ENCODE assay signal across 11 cellular contexts in genomic region chr6:4359108-4359710, GRCh38.
A peak's percentile ranks its signal among the peaks of the same experiment; 100 is the strongest.
DNase-seq lines count a peak whose midpoint lies in the region; ATAC-seq and TF ChIP-seq lines count a peak whose summit lies in the region.
"Had no signal": no experiment of that assay in that cellular context is flagged by ENCODE, and none has a peak within 500 bp of the region (broad histone marks: within the 10 kb centered on the region; RNA-seq: fewer than 3 reads in every experiment).

No MANE protein-coding gene starts in this region.

- intact Hi-C loops in psoas muscle (cut with DNase I) (loop anchor here in 1 of 2 donors (10.0 kb wide), 2 partner anchors 74 to 416 kb away; partner anchors contain the start of gene CDYL), Caco-2 (cut with micrococcal nuclease; ENCODE audit: unreplicated experiment) (no loop called here)

- H3K27ac ChIP-seq in adipose tissue (ENCODE audit: low read depth, low read length), result peak overlapping the region; percentile 69
- peak overlapping the region; percentile 81 to 87 (median 85) for H3K27ac ChIP-seq in gastroesophageal sphincter
- peak overlapping the region; percentile 99 for H3K27ac ChIP-seq in psoas muscle

- DNase-seq in AG08395 (ENCODE audit: low spot score) (peak; percentile 7), psoas muscle (no peak), Caco-2 (no peak), NCI-H1417 (lab: John Stamatoyannopoulos, UW) (no peak)
- no peak for DNase-seq in effector CD4-positive, alpha-beta T cell
- DNase-seq: NCI-H1048 had no signal

- no peak for TF ChIP-seq POLR2A in gastroesophageal sphincter (IDR thresholded peaks at IDR 0.05)

- H3K4me3 Mint-ChIP-seq in Caco-2 (ENCODE audit: unreplicated experiment), result no peak overlapping the region
- H3K4me3 Mint-ChIP-seq: WTC11 had no signal

- ATAC-seq in gastroesophageal sphincter (peak; percentile 7), psoas muscle (peak; percentile 2 to 47 (median 14)), HG02588 (IDR thresholded peaks at IDR 0.05; ENCODE audit: unreplicated experiment) (no peak)

- TF ChIP-seq CTCF in gastroesophageal sphincter (IDR thresholded peaks at IDR 0.05) (no peak), psoas muscle (IDR thresholded peaks at IDR 0.05) (no peak), Caco-2 (IDR thresholded peaks at IDR 0.05; ENCODE audit: insufficient read depth in 1 of 2, low read depth in 1 of 2, low read length in 1 of 2, severe bottlenecking in 1 of 2, unreplicated experiment in 1 of 2) (no peak)

- no peaks in the 10 kb centered on the region for H3K36me3 ChIP-seq in gastroesophageal sphincter
- no peaks in the 10 kb centered on the region for H3K36me3 ChIP-seq in psoas muscle (ENCODE audit: insufficient read depth in 1 of 2, low read depth in 1 of 2)
- no peaks in the 10 kb centered on the region for H3K36me3 ChIP-seq in Caco-2 (ENCODE audit: control insufficient read depth, insufficient read depth, low read length)
- H3K36me3 ChIP-seq: BE2C had no signal

- H3K27me3 ChIP-seq in gastroesophageal sphincter, result no peaks in the 10 kb centered on the region
- H3K27me3 ChIP-seq in psoas muscle (ENCODE audit: insufficient read depth in 3 of 3, low read length in 2 of 3), result no peaks in the 10 kb centered on the region
- no peaks in the 10 kb centered on the region for H3K27me3 ChIP-seq in Caco-2 (replicated peaks; ENCODE audit: control insufficient read depth, insufficient read depth, low read length)
- H3K27me3 ChIP-seq: BE2C had no signal

- no peaks in the 10 kb centered on the region for H3K36me3 Mint-ChIP-seq in Caco-2 (ENCODE audit: insufficient read depth, unreplicated experiment)
- H3K36me3 Mint-ChIP-seq: WTC11 had no signal

- H3K27ac Mint-ChIP-seq in Caco-2 (ENCODE audit: unreplicated experiment), result no peak overlapping the region
- H3K27ac Mint-ChIP-seq: WTC11 had no signal

- H3K4me1 ChIP-seq in gastroesophageal sphincter, result peaks cover 0 to 16% (median 0%) of the 10 kb centered on the region in 3 donors
- H3K4me1 ChIP-seq in psoas muscle, result peaks cover 11% of the 10 kb centered on the region
- no peaks in the 10 kb centered on the region for H3K4me1 ChIP-seq in Caco-2
- H3K4me1 ChIP-seq: BE2C had no signal

- peaks cover 9% of the 10 kb centered on the region for H3K9me3 Mint-ChIP-seq in Caco-2 (ENCODE audit: unreplicated experiment)

- TF ChIP-seq EP300 in gastroesophageal sphincter (IDR thresholded peaks at IDR 0.05), result no peak

- WGBS in adipose tissue, 3 donors, result 69 to 75% (median 75%) methylated on average over 7 of the region's 7 CpGs
- 53 to 87% methylated on average over 4 to 5 of the region's 7 CpGs for WGBS in gastroesophageal sphincter (ENCODE audit: low coverage in 1 of 2), 2 donors
- WGBS in psoas muscle, 3 donors, result 40 to 63% (median 41%) methylated on average over 7 of the region's 7 CpGs

- POLR2A ChIA-PET in Caco-2 (lab: Charles Lee), result no interaction called here

- H3K27me3 Mint-ChIP-seq in Caco-2 (ENCODE audit: insufficient read depth, unreplicated experiment), result no peaks in the 10 kb centered on the region

- H3K4me1 Mint-ChIP-seq in Caco-2 (ENCODE audit: low read depth, unreplicated experiment), result no peaks in the 10 kb centered on the region

- CTCF ChIA-PET in Caco-2 (lab: Charles Lee), result no interaction called here

- H3K9me3 ChIP-seq in gastroesophageal sphincter (no peaks in the 10 kb centered on the region), psoas muscle (no peaks in the 10 kb centered on the region), Caco-2 (no peaks in the 10 kb centered on the region)
- H3K9me3 ChIP-seq: BE2C had no signal

- no peak overlapping the region for H3K4me3 ChIP-seq in gastroesophageal sphincter
- H3K4me3 ChIP-seq in psoas muscle, result peak overlapping the region; percentile 53
- H3K4me3 ChIP-seq in Caco-2 (ENCODE audit: low read depth, low read length), result no peak overlapping the region

- BruUV-seq in Caco-2 (replicated peaks; lab: Mats Ljungman, UMichigan), result no TSS peak
